In genomic region chr7:6443372-6443941, GRCh38 we compare ENCODE assay signal across 12 cellular contexts. TPM values are rescaled to one million over a fixed set of nuclear protein-coding genes. Genes with fewer than 3 reads are reported as not detected.
A peak's percentile ranks its signal among the peaks of the same experiment; 100 is the strongest.
DNase-seq lines count a peak whose midpoint lies in the region; ATAC-seq and TF ChIP-seq lines count a peak whose summit lies in the region.
"Had no signal": no experiment of that assay in that cellular context is flagged by ENCODE, and none has a peak within 500 bp of the region (broad histone marks: within the 10 kb centered on the region; RNA-seq: fewer than 3 reads in every experiment).

No MANE protein-coding gene starts in this region.

- H4K20me1 ChIP-seq in fibroblast of lung (ENCODE audit: control insufficient read depth, extremely low read depth, insufficient read depth, low read length), result no peaks in the 10 kb centered on the region
- no peaks in the 10 kb centered on the region for H4K20me1 ChIP-seq in H9 (ENCODE audit: control insufficient read depth, insufficient read depth, insufficient read length)

- H3K36me3 Mint-ChIP-seq in H9 (ENCODE audit: insufficient read depth in 1 of 3, low read depth in 3 of 3), result peaks cover 45 to 69% (median 57%) of the 10 kb centered on the region in 3 experiments

- H2BK15ac ChIP-seq in H9 (ENCODE audit: low read depth, low read length), result no peak overlapping the region

- H4K8ac ChIP-seq in H9 (replicated peaks; ENCODE audit: insufficient read length, low read depth, low read length), result no peak overlapping the region

- peaks cover 9% of the 10 kb centered on the region for H3K36me3 ChIP-seq in fibroblast of lung (ENCODE audit: control insufficient read depth, insufficient read depth, low read length)

- WGBS in H9 (ENCODE audit: extremely low coverage, insufficient read length, low lambda C conversion rate), result no CpG with 5 or more reads among the region's 5 CpGs

- no peaks in the 10 kb centered on the region for H3K27me3 Mint-ChIP-seq in H9 (ENCODE audit: low read depth)
- H3K27me3 Mint-ChIP-seq: activated naive CD8-positive, alpha-beta T cell treated with anti-CD3 and anti-CD28 coated beads, Interleukin-2, amount 10 ng/mL, durations not matched to agents 7 days and 5 days; naive B cell had no signal

- H3K56ac ChIP-seq in H9 (ENCODE audit: insufficient read length, low read depth, low read length), result no peak overlapping the region

- H3K27ac ChIP-seq in fibroblast of lung (ENCODE audit: insufficient read depth, low read length) (peak overlapping the region; percentile 89), H9 (ENCODE audit: insufficient read length, low read depth, low read length) (no peak overlapping the region)
- H3K27ac ChIP-seq: heart left ventricle had no signal

- peaks cover 13% of the 10 kb centered on the region for H3K4me1 ChIP-seq in fibroblast of lung (ENCODE audit: control insufficient read depth, extremely low read depth, insufficient read depth, low read length)
- H3K4me1 ChIP-seq in H9 (ENCODE audit: insufficient read depth, low read length), result no peaks in the 10 kb centered on the region; the same call in 1 of the 2 replicates

- H2BK12ac ChIP-seq in H9 (ENCODE audit: insufficient read length, low read depth, low read length), result no peak overlapping the region

- H2AFZ ChIP-seq in fibroblast of lung (ENCODE audit: low read length), result no peak overlapping the region
- H2AFZ ChIP-seq in H9 (ENCODE audit: low read length), result no peak overlapping the region

- H3K79me2 ChIP-seq in fibroblast of lung (ENCODE audit: control insufficient read depth, insufficient read depth, low read length) (peaks cover 63% of the 10 kb centered on the region), H9 (ENCODE audit: insufficient read depth, low read length) (peaks cover 21% of the 10 kb centered on the region; the same call in 1 of the 2 replicates)

- peaks cover 3% of the 10 kb centered on the region for H3K23me2 ChIP-seq in H9 (ENCODE audit: insufficient read length, low read depth, low read length, poor library complexity, severe bottlenecking)

- peaks cover 11 to 22% of the 10 kb centered on the region in 2 experiments for H3K4me1 Mint-ChIP-seq in H9

- H3K14ac ChIP-seq in H9 (ENCODE audit: insufficient read depth, low read length), result no peak overlapping the region

- no peak for TF ChIP-seq CTCF in fibroblast of lung (conservative IDR thresholded peaks at IDR 0.05 in 1 of 2, IDR thresholded peaks at IDR 0.05 in 1 of 2; ENCODE audit: low read depth in 1 of 2, low read length in 2 of 2)
- TF ChIP-seq CTCF in H9 (conservative IDR thresholded peaks at IDR 0.05), result no peak

- H3K9ac ChIP-seq in fibroblast of lung (ENCODE audit: insufficient read depth, low read length), result no peak overlapping the region
- no peak overlapping the region for H3K9ac ChIP-seq in H9 (ENCODE audit: extremely low read depth, insufficient read length, low read length)

- H3K23ac ChIP-seq in H9 (ENCODE audit: insufficient read length, low read depth, low read length), result no peak overlapping the region

- no peak overlapping the region for H3T11ph ChIP-seq in H9 (ENCODE audit: low read length)

- no peak overlapping the region for H2BK120ac ChIP-seq in H9 (ENCODE audit: low read depth, low read length, poor library complexity, severe bottlenecking)

- no peak overlapping the region for H2AK5ac ChIP-seq in H9 (ENCODE audit: insufficient read length, low read length)

- no peaks in the 10 kb centered on the region for H3K79me1 ChIP-seq in H9 (ENCODE audit: insufficient read depth, low read depth, low read length, poor library complexity, severe bottlenecking)

- H3K4ac ChIP-seq in H9 (ENCODE audit: low read depth, low read length), result no peak overlapping the region

- H3K27me3 ChIP-seq in fibroblast of lung (ENCODE audit: control insufficient read depth, insufficient read depth, low read length) (no peaks in the 10 kb centered on the region), H9 (ENCODE audit: insufficient read depth, low read length) (no peaks in the 10 kb centered on the region)
- H3K27me3 ChIP-seq: heart left ventricle had no signal

- H3K4me3 ChIP-seq in fibroblast of lung (replicated peaks in 1 of 4; ENCODE audit: control extremely low read depth in 1 of 4, insufficient read depth in 1 of 4, low read depth in 3 of 4, low read length in 4 of 4), result no peak overlapping the region
- H3K4me3 ChIP-seq: heart left ventricle had no signal

- no peaks in the 10 kb centered on the region for H3K9me3 ChIP-seq in fibroblast of lung (ENCODE audit: control insufficient read depth, insufficient read depth, low read depth, low read length)
- no peaks in the 10 kb centered on the region for H3K9me3 ChIP-seq in H9 (ENCODE audit: control insufficient read depth, low read depth, low read length)
- H3K9me3 ChIP-seq: heart left ventricle had no signal

- no peak for ATAC-seq in HG02970 (IDR thresholded peaks at IDR 0.05; ENCODE audit: low FRiP score, unreplicated experiment)
- no peak for ATAC-seq in HG03432 (IDR thresholded peaks at IDR 0.05; ENCODE audit: unreplicated experiment)
- ATAC-seq: heart left ventricle had no signal

- no peak overlapping the region for H4K5ac ChIP-seq in H9 (ENCODE audit: insufficient read length, low read depth, low read length)

- no peak overlapping the region for H4K91ac ChIP-seq in H9 (ENCODE audit: insufficient read length, low read depth, low read length)

- no peak overlapping the region for H2BK5ac ChIP-seq in H9 (ENCODE audit: insufficient read length, low read length)

- H3K18ac ChIP-seq in H9 (ENCODE audit: insufficient read length, low read depth, low read length), result no peak overlapping the region

- H2BK20ac ChIP-seq in H9 (ENCODE audit: low read depth, low read length, poor library complexity, severe bottlenecking), result no peak overlapping the region

- H3K27ac Mint-ChIP-seq in H9, result peak overlapping the region in 1 of 3 experiments; percentile 2; a peak in 1 of 7 replicates
- H3K27ac Mint-ChIP-seq: activated naive CD8-positive, alpha-beta T cell treated with anti-CD3 and anti-CD28 coated beads, Interleukin-2, amount 10 ng/mL, durations not matched to agents 7 days and 5 days had no signal

- H3K4me2 ChIP-seq in fibroblast of lung (ENCODE audit: extremely low read depth, insufficient read depth, low read length) (no peak overlapping the region), H9 (ENCODE audit: insufficient read depth, insufficient read length, low read length) (no peak overlapping the region)

- no peaks in the 10 kb centered on the region; a peak in 1 of 5 replicates for H3K9me3 Mint-ChIP-seq in H9
- H3K9me3 Mint-ChIP-seq: activated naive CD8-positive, alpha-beta T cell treated with anti-CD3 and anti-CD28 coated beads, Interleukin-2, amount 10 ng/mL, durations not matched to agents 7 days and 5 days; naive B cell had no signal

- H3K4me3 Mint-ChIP-seq in H9, result no peak overlapping the region
- H3K4me3 Mint-ChIP-seq: activated naive CD8-positive, alpha-beta T cell treated with anti-CD3 and anti-CD28 coated beads, Interleukin-2, amount 10 ng/mL, durations not matched to agents 7 days and 5 days had no signal

- DNase-seq in EL (peak; percentile 96), RPMI7951 (ENCODE audit: low read depth) (peak; percentile 96), fibroblast of lung (ENCODE audit: low read depth in 2 of 2) (peak; percentile 80 to 95), renal cortical epithelial cell (ENCODE audit: low read depth) (peak; percentile 90), H9 (no peak)
- DNase-seq in activated CD4-positive, alpha-beta T cell treated with anti-CD3 and anti-CD28 coated beads, Interleukin-2, amount 50 U/mL, for 1 hour, result no peak
- DNase-seq: activated CD4-positive, CD25-positive, alpha-beta regulatory T cell treated with anti-CD3 and anti-CD28 coated beads, Interleukin-2, amount 50 U/mL, for 72 hours; activated naive CD8-positive, alpha-beta T cell treated with anti-CD3 and anti-CD28 coated beads, Interleukin-2, amount 10 ng/mL, durations not matched to agents 7 days and 5 days; naive B cell had no signal

RNA-seq across cellular contexts. Expression of gene DAGLB, which starts 4.3 kb away (rescaled TPM):
- total RNA-seq in RPMI7951 (2014; rRNA removed; shearing (Covaris generic)), result 13.0 and 19.4 TPM in 2 replicates
- 12.1 and 22.6 TPM in 2 replicates for total RNA-seq in fibroblast of lung
- 14.5 and 17.3 TPM in 2 replicates for polyA plus RNA-seq in fibroblast of lung
- 13.7 and 15.3 TPM in 2 replicates for polyA plus RNA-seq in fibroblast of lung (2012)
- polyA minus RNA-seq in fibroblast of lung (ENCODE audit: low replicate concordance), result 29.7 and 34.1 TPM in 2 replicates
- 15.6 and 36.7 TPM in 2 replicates for total RNA-seq in renal cortical epithelial cell
- 41.9 and 46.4 TPM in 2 replicates for total RNA-seq in H9 (2021)

RNA-seq across cellular contexts. Expression of gene KDELR2, which starts 40.5 kb away (rescaled TPM):
- total RNA-seq in RPMI7951 (2014; rRNA removed; shearing (Covaris generic)), result 307 and 316 TPM in 2 replicates
- 130 and 177 TPM in 2 replicates for total RNA-seq in fibroblast of lung
- 281 and 365 TPM in 2 replicates for polyA plus RNA-seq in fibroblast of lung
- 219 and 288 TPM in 2 replicates for polyA plus RNA-seq in fibroblast of lung (2012)
- 226 and 257 TPM in 2 replicates for polyA minus RNA-seq in fibroblast of lung (ENCODE audit: low replicate concordance)
- 170 and 214 TPM in 2 replicates for total RNA-seq in renal cortical epithelial cell
- total RNA-seq in H9 (2021), result 86.5 and 91.8 TPM in 2 replicates

Comparison
In these comparisons a context has a peak if more than half of its experiments do, and no peak if none do; other contexts are left out.
1. DNase-seq: peak in EL (single experiment), RPMI7951 (single experiment), fibroblast of lung (2 of 2) and renal cortical epithelial cell (single experiment); none in H9 (single experiment) and activated CD4-positive, alpha-beta T cell treated with anti-CD3 and anti-CD28 coated beads, Interleukin-2, amount 50 U/mL, for 1 hour (single experiment).